Comparison of ENCODE assay signal across 8 cellular contexts in the genomic region with DNA sequence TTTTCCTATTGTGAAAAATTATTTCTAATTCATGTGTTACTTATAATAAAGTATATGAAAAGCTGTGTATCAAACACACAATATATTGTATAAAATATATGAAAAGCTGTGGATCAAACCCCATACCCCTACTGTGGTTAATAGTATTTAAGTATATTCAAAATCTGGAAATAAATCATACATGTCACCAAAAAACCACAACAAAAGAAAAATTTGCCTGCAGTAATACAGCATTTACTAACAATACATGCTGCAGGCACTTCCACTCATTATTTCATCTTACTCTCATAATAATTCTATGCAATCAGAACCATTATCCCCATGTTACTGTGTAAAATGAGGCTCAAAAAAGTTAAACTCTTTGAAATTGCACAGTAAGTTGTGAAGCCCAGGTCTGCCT.
A peak's percentile ranks its signal among the peaks of the same experiment; 100 is the strongest.
DNase-seq lines count a peak whose midpoint lies in the region; ATAC-seq and TF ChIP-seq lines count a peak whose summit lies in the region.

No MANE protein-coding gene starts in this region.

- H3K4me1 ChIP-seq in GM23248 (ENCODE audit: insufficient read depth): peaks cover 14% of the 10 kb centered on the region
- no peaks in the 10 kb centered on the region for H3K4me1 ChIP-seq in SJCRH30
- peaks cover 36 to 50% (median 46%) of the 10 kb centered on the region in 4 donors for H3K4me1 ChIP-seq in esophagus muscularis mucosa
- peaks cover 6% of the 10 kb centered on the region for H3K4me1 ChIP-seq in rectal smooth muscle tissue (ENCODE audit: control insufficient read depth, insufficient read depth, low read length)
- peaks cover 0 to 2% of the 10 kb centered on the region in 2 donors for H3K4me1 ChIP-seq in aorta (ENCODE audit: control insufficient read depth in 1 of 2, insufficient read depth in 2 of 2, low read length in 2 of 2)

- no peaks in the 10 kb centered on the region for H3K36me3 ChIP-seq in GM23248 (ENCODE audit: low read depth)
- no peaks in the 10 kb centered on the region for H3K36me3 ChIP-seq in SJCRH30
- H3K36me3 ChIP-seq in esophagus muscularis mucosa: no peaks in the 10 kb centered on the region
- H3K36me3 ChIP-seq in rectal smooth muscle tissue (ENCODE audit: control insufficient read depth, insufficient read depth, low read length): no peaks in the 10 kb centered on the region
- H3K36me3 ChIP-seq in aorta (ENCODE audit: control insufficient read depth in 1 of 2, insufficient read depth in 2 of 2, low read length in 1 of 2): no peaks in the 10 kb centered on the region

- no peaks in the 10 kb centered on the region for H3K27me3 ChIP-seq in GM23248 (replicated peaks; ENCODE audit: insufficient read depth)
- no peaks in the 10 kb centered on the region for H3K27me3 ChIP-seq in SJCRH30
- H3K27me3 ChIP-seq in esophagus muscularis mucosa: peaks cover 0 to 3% (median 0%) of the 10 kb centered on the region in 4 donors
- no peaks in the 10 kb centered on the region for H3K27me3 ChIP-seq in rectal smooth muscle tissue (ENCODE audit: control insufficient read depth, insufficient read depth, low read length)
- no peaks in the 10 kb centered on the region for H3K27me3 ChIP-seq in aorta (ENCODE audit: control insufficient read depth in 1 of 2, insufficient read depth in 2 of 2, low read length in 1 of 2)

- no peak for ATAC-seq in aorta (ENCODE audit: low FRiP score)

- H3K4me2 ChIP-seq in GM23248 (ENCODE audit: unreplicated experiment): peak overlapping the region; percentile 86

- DNase-seq in GM23248: no peak
- DNase-seq in SJCRH30: no peak
- DNase-seq in esophagus muscularis mucosa (ENCODE audit: extremely low spot score): no peak
- no peak for DNase-seq in cortex of kidney (lab: John Stamatoyannopoulos, UW)
- no peak for DNase-seq in stimulated activated CD4-positive, alpha-beta T cell treated with anti-CD3 and anti-CD28 coated beads, Interleukin-15, amount 100 ng/mL, for 24 hours
- DNase-seq in NCI-H2107 (lab: John Stamatoyannopoulos, UW): no peak
- DNase-seq in aorta: no peak

- peak overlapping the region; percentile 83 for H3K4me3 ChIP-seq in GM23248
- H3K4me3 ChIP-seq in SJCRH30: peak overlapping the region; percentile 70
- H3K4me3 ChIP-seq in esophagus muscularis mucosa: peak overlapping the region; percentile 66 to 76 (median 68)
- peak overlapping the region; percentile 91 for H3K4me3 ChIP-seq in rectal smooth muscle tissue (ENCODE audit: low read length)
- H3K4me3 ChIP-seq in aorta (ENCODE audit: low read length in 2 of 2): peak overlapping the region in 1 of 2 donors; percentile 5

- H4K20me1 ChIP-seq in GM23248 (ENCODE audit: insufficient read depth): peaks cover 3% of the 10 kb centered on the region; the same call in 1 of the 2 replicates

- H3K27ac ChIP-seq in GM23248 (peak overlapping the region; percentile 93), SJCRH30 (peak overlapping the region; percentile 80), esophagus muscularis mucosa (replicated peaks in 1 of 4) (peak overlapping the region; percentile 94 to 98 (median 95)), rectal smooth muscle tissue (ENCODE audit: low read depth, low read length) (peak overlapping the region; percentile 96), aorta (ENCODE audit: low read depth in 1 of 2, low read length in 2 of 2) (peak overlapping the region in 1 of 2 donors; percentile 30)

- TF ChIP-seq CTCF in esophagus muscularis mucosa (IDR thresholded peaks at IDR 0.05): no peak

- TF ChIP-seq EP300 in esophagus muscularis mucosa (IDR thresholded peaks at IDR 0.05): no peak

- H3F3A ChIP-seq in GM23248 (ENCODE audit: insufficient read depth): peaks cover 24% of the 10 kb centered on the region

- intact Hi-C loops in esophagus muscularis mucosa (cut with DNase I): no loop called here
- intact Hi-C loops in aorta (cut with DNase I): loop anchor here in 1 of 2 donors (10.0 kb wide), 1 partner anchor 612 kb away; no protein-coding TSS in a partner anchor

- H3K9ac ChIP-seq in GM23248 (peak overlapping the region; percentile 93), rectal smooth muscle tissue (ENCODE audit: low read length) (no peak overlapping the region)

- no peak for TF ChIP-seq POLR2A in esophagus muscularis mucosa (IDR thresholded peaks at IDR 0.05; ENCODE audit: low read depth)

- H3K9me2 ChIP-seq in GM23248 (ENCODE audit: insufficient read depth): no peaks in the 10 kb centered on the region

- H3K9me3 ChIP-seq in GM23248 (ENCODE audit: low read depth): no peaks in the 10 kb centered on the region
- H3K9me3 ChIP-seq in SJCRH30 (replicated peaks): no peaks in the 10 kb centered on the region
- H3K9me3 ChIP-seq in esophagus muscularis mucosa: no peaks in the 10 kb centered on the region
- H3K9me3 ChIP-seq in aorta (ENCODE audit: control insufficient read depth, low read length): no peaks in the 10 kb centered on the region

- H3K79me2 ChIP-seq in GM23248 (ENCODE audit: insufficient read depth): peaks cover 87% of the 10 kb centered on the region

- H2AFZ ChIP-seq in GM23248: peak overlapping the region; percentile 87; the same call in 1 of the 2 replicates

- in situ Hi-C loops in GM23248 (cut with MboI): no loop called here
